In genomic region chr1:204450461-204451257, GRCh38 we compare ENCODE assay signal across 9 cellular contexts. TPM values are rescaled to one million over a fixed set of nuclear protein-coding genes. Genes with fewer than 3 reads are reported as not detected.
DNase-seq lines count a peak whose midpoint lies in the region; ATAC-seq and TF ChIP-seq lines count a peak whose summit lies in the region.
"Had no signal": no experiment of that assay in that cellular context is flagged by ENCODE, and none has a peak within 500 bp of the region (broad histone marks: within the 10 kb centered on the region; RNA-seq: fewer than 3 reads in every experiment).

No MANE protein-coding gene starts in this region.

- H3K4me1 ChIP-seq in body of pancreas = peaks cover 17% of the 10 kb centered on the region
- peaks cover 25 to 71% (median 60%) of the 10 kb centered on the region in 4 donors for H3K4me1 ChIP-seq in stomach

- intact Hi-C loops in body of pancreas (cut with DNase I) (no loop called here), left colon (cut with DNase I, micrococcal nuclease) (no loop called here), stomach (cut with DNase I; ENCODE audit: low total_unique reads) (loop anchor here (5.0 kb wide), 1 partner anchor 42 kb away; the partner anchor contains the start of gene PIK3C2B)

- DNase-seq in HT-29 (ENCODE audit: low spot score) (peak; percentile 87), body of pancreas (peak; percentile 25 to 78 (median 56)), left colon (peak; percentile 88 to 95), stomach (peak; percentile 92), erythroblast (lab: John Stamatoyannopoulos, UW) (no peak), SKM-1 (lab: John Stamatoyannopoulos, UW; ENCODE audit: unreplicated experiment) (no peak), DMS53 (lab: John Stamatoyannopoulos, UW) (no peak)
- DNase-seq: midbrain, SIG-M5 had no signal

- ATAC-seq in body of pancreas (peak; percentile 15), left colon (peak; percentile 78)

- no peaks in the 10 kb centered on the region for H3K36me3 ChIP-seq in body of pancreas (replicated peaks in 1 of 2; ENCODE audit: insufficient read depth in 1 of 2, low read depth in 2 of 2)
- H3K36me3 ChIP-seq in stomach = peaks cover 12 to 76% (median 69%) of the 10 kb centered on the region in 4 donors

- TF ChIP-seq POLR2A in body of pancreas (IDR thresholded peaks at IDR 0.05) (no peak), stomach (IDR thresholded peaks at IDR 0.05) (peak in 1 of 4 donors; percentile 14), erythroblast (IDR thresholded peaks at IDR 0.05; ENCODE audit: low read length) (no peak)

- 52 to 83% methylated on average over 3 to 8 of the region's 8 CpGs for WGBS in body of pancreas, 2 donors
- 27 to 51% (median 40%) methylated on average over 5 to 8 of the region's 8 CpGs for WGBS in stomach, 5 donors

- no peak for TF ChIP-seq EP300 in stomach (IDR thresholded peaks at IDR 0.05)

- H3K27ac ChIP-seq in body of pancreas (peak overlapping the region; percentile 20 to 41 (median 33)), stomach (peak overlapping the region; percentile 83 to 93 (median 88))

- no peak overlapping the region for H3K4me3 ChIP-seq in body of pancreas
- no peak overlapping the region for H3K4me3 ChIP-seq in stomach

- TF ChIP-seq CTCF in body of pancreas (IDR thresholded peaks at IDR 0.05) = no peak
- peak in 1 of 7 experiments; percentile 7 for TF ChIP-seq CTCF in stomach (IDR thresholded peaks at IDR 0.05)

- no peaks in the 10 kb centered on the region for H3K9me3 ChIP-seq in body of pancreas
- H3K9me3 ChIP-seq in stomach = no peaks in the 10 kb centered on the region

- H3K27me3 ChIP-seq in body of pancreas = no peaks in the 10 kb centered on the region
- H3K27me3 ChIP-seq in stomach = no peaks in the 10 kb centered on the region

RNA-seq across cellular contexts. Expression of gene PPP1R15B, which starts 39.0 kb away (rescaled TPM):
- total RNA-seq in HT-29 (2014; rRNA removed; shearing (Covaris generic)) = 32.6 and 40.7 TPM in 2 replicates
- total RNA-seq in body of pancreas (10 to 100 TPM; 32.9 to 34.3 TPM), left colon (10 to 100 TPM; 61.4 to 72.2 TPM), stomach (10 to 100 TPM; 19.8 to 74.4 (median 51.6) TPM)
- polyA plus RNA-seq in stomach = 10 to 100 TPM in 1 of 3 donors, 1 to 10 TPM in 2; 6.5 to 11.1 (median 9.3) TPM

RNA-seq across cellular contexts. Expression of gene PIK3C2B, which starts 43.9 kb away (rescaled TPM):
- total RNA-seq in HT-29 (2014; rRNA removed; shearing (Covaris generic)) = 55.3 and 55.4 TPM in 2 replicates
- 10 to 100 TPM; 11.4 to 18.1 TPM for total RNA-seq in body of pancreas
- 10 to 100 TPM; 78.5 to 82.0 TPM for total RNA-seq in left colon
- total RNA-seq in stomach = 100 to 1,000 TPM in 2 of 5 donors, 10 to 100 TPM in 3; 16.1 to 129 (median 65.3) TPM
- polyA plus RNA-seq in stomach = 1 to 10 TPM; 4.1 to 5.5 (median 5.0) TPM

Comparison
In these comparisons a context has a peak if more than half of its experiments do, and no peak if none do; other contexts are left out.
1. DNase-seq: peak in HT-29 (single experiment), body of pancreas (4 of 4), left colon (2 of 2) and stomach (single experiment); none in erythroblast (0 of 2), SKM-1 (single experiment) and DMS53 (single experiment).